Comparison of ENCODE assay signal across 1 cellular context in the genomic region with DNA sequence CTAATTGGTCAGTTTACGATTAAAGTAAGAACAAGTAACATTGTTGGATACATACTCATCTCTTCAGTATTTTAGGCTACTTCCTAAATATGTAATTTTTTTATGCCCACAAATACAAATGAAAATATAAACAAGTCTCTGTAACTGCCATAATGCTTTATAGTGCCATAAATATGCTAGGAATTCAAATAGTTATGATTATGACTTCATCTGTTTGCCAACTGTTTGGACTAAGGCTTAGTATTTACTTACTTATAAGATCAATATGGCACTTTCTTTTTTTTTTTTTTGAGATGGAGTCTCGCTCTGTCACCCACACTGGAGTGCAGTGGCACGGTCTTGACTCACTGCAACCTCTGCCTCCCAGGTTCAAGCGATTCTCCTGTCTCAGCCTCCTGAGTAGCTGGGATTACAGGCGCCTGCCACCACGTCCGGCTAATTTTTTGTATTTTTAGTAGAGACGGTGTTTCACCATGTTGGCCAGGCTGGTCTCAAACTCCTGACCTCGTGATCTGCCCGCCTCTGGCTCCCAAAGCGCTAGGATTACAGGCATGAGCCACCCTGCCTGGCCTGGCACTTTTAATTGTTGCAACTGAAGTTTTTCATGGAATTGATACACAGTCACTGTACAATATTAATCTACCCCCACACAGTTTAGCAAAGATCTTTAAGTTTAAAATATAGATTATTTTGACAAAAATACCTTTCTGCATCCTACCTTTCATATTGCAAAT.
TF ChIP-seq lines count a peak whose summit lies in the region.

No MANE protein-coding gene starts in this region.

TF ChIP-seq in K562, 482 proteins besides CTCF, POLR2A, EP300 and RAD21:
- TF ChIP-seq, protein P1, sequence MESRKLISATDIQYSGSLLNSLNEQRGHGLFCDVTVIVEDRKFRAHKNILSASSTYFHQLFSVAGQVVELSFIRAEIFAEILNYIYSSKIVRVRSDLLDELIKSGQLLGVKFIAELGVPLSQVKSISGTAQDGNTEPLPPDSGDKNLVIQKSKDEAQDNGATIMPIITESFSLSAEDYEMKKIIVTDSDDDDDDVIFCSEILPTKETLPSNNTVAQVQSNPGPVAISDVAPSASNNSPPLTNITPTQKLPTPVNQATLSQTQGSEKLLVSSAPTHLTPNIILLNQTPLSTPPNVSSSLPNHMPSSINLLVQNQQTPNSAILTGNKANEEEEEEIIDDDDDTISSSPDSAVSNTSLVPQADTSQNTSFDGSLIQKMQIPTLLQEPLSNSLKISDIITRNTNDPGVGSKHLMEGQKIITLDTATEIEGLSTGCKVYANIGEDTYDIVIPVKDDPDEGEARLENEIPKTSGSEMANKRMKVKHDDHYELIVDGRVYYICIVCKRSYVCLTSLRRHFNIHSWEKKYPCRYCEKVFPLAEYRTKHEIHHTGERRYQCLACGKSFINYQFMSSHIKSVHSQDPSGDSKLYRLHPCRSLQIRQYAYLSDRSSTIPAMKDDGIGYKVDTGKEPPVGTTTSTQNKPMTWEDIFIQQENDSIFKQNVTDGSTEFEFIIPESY (CRISPR knock-in tag; IDR thresholded peaks at IDR 0.05): peak; percentile 60; the same call in 1 of the 2 replicates
